Comparison of ENCODE assay signal across 8 cellular contexts in the genomic region with DNA sequence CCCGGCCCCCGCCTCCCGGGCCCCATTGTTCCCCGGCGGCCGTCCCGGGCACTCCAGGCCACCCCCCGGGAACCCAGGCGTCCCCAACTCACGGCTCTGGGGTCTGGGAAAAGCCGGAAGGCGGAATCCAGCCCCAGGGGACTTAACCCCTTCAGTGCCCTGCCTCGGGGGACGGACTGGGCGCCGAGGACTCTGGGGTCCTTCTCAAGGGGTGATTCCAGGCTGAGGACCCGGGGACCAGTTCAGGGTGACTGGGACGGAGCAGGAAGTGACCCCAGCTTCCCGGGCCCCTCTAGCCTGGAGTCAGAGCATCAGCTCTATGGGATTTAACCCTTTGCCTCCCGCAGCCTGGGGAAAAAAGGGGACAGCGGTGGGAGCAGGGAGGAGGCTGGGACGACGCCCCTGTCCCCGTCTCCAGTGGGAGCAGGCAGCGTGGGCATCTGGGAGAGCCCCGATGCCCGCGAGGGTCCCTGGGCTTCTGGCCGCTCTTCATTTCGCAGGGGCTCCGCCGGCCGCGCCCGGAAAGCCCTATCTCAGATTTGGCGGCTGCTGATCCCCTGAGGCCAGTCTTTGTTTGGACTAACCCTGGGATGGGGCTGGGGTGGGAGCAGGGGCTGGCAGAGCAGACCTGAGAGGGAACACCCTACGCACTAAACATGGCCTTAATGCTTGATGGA. TPM values are rescaled to one million over a fixed set of nuclear protein-coding genes. Genes with fewer than 3 reads are reported as not detected.
DNase-seq lines count a peak whose midpoint lies in the region; ATAC-seq lines count a peak whose summit lies in the region.

A gene (minus strand): TSS at position 270 of the 677 bp plus-strand sequence. CDS start 2,723 bp downstream, outside the sequence.

- DNase-seq in CD8-positive, alpha-beta memory T cell: peak in 1 of 5 donors; percentile 36
- DNase-seq in HT-29 (ENCODE audit: low spot score): peak; percentile 74
- DNase-seq in RPMI7951 (ENCODE audit: low read depth): peak; percentile 74
- peak; percentile 80 to 85 for DNase-seq in T47D (ENCODE audit: low read depth in 1 of 2, low spot score in 1 of 2)
- no peak for DNase-seq in renal cortical epithelial cell (ENCODE audit: low read depth)

- H3K27ac ChIP-seq in CD8-positive, alpha-beta memory T cell (ENCODE audit: low read depth, low read length): peak within 1 kb of the TSS; percentile 59
- peak within 1 kb of the TSS; percentile 67 for H3K27ac ChIP-seq in iPS-18a (ENCODE audit: low read length)

- H3K4me3 Mint-ChIP-seq in CD8-positive, alpha-beta memory T cell: peak within 1 kb of the TSS; percentile 74 to 87 (median 79)

- ATAC-seq in GM18511 (IDR thresholded peaks at IDR 0.05; ENCODE audit: unreplicated experiment) (no peak), HG02623 (IDR thresholded peaks at IDR 0.05; ENCODE audit: unreplicated experiment) (no peak)

- peaks cover 7% of the 10 kb centered on the region for H3K27me3 ChIP-seq in CD8-positive, alpha-beta memory T cell (ENCODE audit: insufficient read depth, low read length, poor library complexity, severe bottlenecking)
- H3K27me3 ChIP-seq in iPS-18a (ENCODE audit: control insufficient read depth, insufficient read depth, low read length): no peaks in the 10 kb centered on the region

- H3K9me3 Mint-ChIP-seq in CD8-positive, alpha-beta memory T cell: no peaks in the 10 kb centered on the region

- in situ Hi-C loops in T47D (cut with HindIII; ENCODE audit: low pct_unique_long_range_greater_than_20kb, low sequenced_read_pairs): no loop called here

- H3K9me3 ChIP-seq in CD8-positive, alpha-beta memory T cell (ENCODE audit: low read length): no peaks in the 10 kb centered on the region
- H3K9me3 ChIP-seq in iPS-18a (ENCODE audit: control insufficient read depth, low read depth, low read length): no peaks in the 10 kb centered on the region

- peaks cover 14 to 16% of the 10 kb centered on the region in 2 donors for H3K27me3 Mint-ChIP-seq in CD8-positive, alpha-beta memory T cell

- POLR2A ChIA-PET in CD8-positive, alpha-beta memory T cell (lab: Charles Lee): interaction anchor here (1.6 kb wide), 1 partner anchor 18 kb away, joined by 5 read pairs; no protein-coding TSS in a partner anchor

- H3K4me1 Mint-ChIP-seq in CD8-positive, alpha-beta memory T cell: peaks cover 9 to 24% (median 13%) of the 10 kb centered on the region in 3 donors

- no peaks in the 10 kb centered on the region for H3K36me3 ChIP-seq in CD8-positive, alpha-beta memory T cell (ENCODE audit: insufficient read depth, low read length)
- peaks cover 19% of the 10 kb centered on the region for H3K36me3 ChIP-seq in iPS-18a (ENCODE audit: control insufficient read depth, low read depth, low read length)

- H3K9ac ChIP-seq in iPS-18a (ENCODE audit: low read length): peak within 1 kb of the TSS; percentile 69

- H3K4me1 ChIP-seq in CD8-positive, alpha-beta memory T cell (ENCODE audit: insufficient read depth, low read length): peaks cover 14% of the 10 kb centered on the region
- peaks cover 5% of the 10 kb centered on the region for H3K4me1 ChIP-seq in iPS-18a (ENCODE audit: control insufficient read depth, low read depth, low read length)

- H3K4me3 ChIP-seq in CD8-positive, alpha-beta memory T cell (ENCODE audit: low read length): peak within 1 kb of the TSS; percentile 63
- H3K4me3 ChIP-seq in iPS-18a (ENCODE audit: low read length): peak within 1 kb of the TSS; percentile 78

- H3K36me3 Mint-ChIP-seq in CD8-positive, alpha-beta memory T cell: peaks cover 0 to 11% (median 2%) of the 10 kb centered on the region in 3 donors

- CTCF ChIA-PET in CD8-positive, alpha-beta memory T cell (lab: Charles Lee): interaction anchor here (0.6 to 1.6 kb wide), 2 partner anchors 13 to 18 kb away, joined by 3 read pairs; no protein-coding TSS in a partner anchor

- peak within 1 kb of the TSS in 5 of 8 donors; percentile 19 to 88 (median 33) for H3K27ac Mint-ChIP-seq in CD8-positive, alpha-beta memory T cell

RNA-seq across cellular contexts. Expression of the gene that starts here (rescaled TPM):
- total RNA-seq in CD8-positive, alpha-beta memory T cell: 1 to 10 TPM; 5.6 to 5.7 TPM
- polyA plus RNA-seq in CD8-positive, alpha-beta memory T cell: 1.1 TPM
- 19.8 and 21.3 TPM in 2 replicates for total RNA-seq in HT-29 (2014; rRNA removed; shearing (Covaris generic))
- total RNA-seq in RPMI7951 (2014; rRNA removed; shearing (Covaris generic)): 7.5 and 8.3 TPM in 2 replicates
- total RNA-seq in renal cortical epithelial cell: 6.4 and 22.1 TPM in 2 replicates
